ENCODE assay signal across 25 cellular contexts in the genomic region with DNA sequence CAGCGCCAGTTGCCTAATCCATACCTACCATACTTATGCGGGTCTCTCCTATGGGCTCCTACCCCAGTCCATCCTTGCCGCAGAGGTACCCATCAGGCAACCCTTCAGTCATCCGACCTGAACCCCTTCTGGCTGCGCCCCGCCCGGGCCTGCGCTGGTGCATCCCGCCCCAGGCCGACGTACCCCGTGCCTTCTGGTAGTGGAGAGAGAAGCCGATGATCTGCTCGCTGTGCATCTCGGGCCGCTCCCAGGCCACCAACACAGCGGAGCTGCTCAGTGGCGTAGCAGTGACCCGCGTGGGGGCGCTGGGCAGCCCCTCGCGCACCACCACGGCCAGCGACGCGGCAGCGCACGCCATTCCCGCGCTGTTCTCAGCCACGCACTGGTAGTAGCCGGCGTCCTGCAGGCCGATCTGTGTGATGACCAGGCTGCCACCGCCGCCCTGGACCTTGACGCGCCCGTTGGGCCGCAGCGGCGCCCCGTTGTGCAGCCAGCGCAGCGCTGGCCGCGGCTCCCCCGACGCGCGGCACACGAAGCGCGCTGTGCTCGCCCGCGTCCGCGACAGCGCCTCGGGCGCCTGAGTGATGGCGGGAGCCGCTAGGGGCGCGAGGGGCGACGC. TPM values are rescaled to one million over a fixed set of nuclear protein-coding genes. Genes with fewer than 3 reads are reported as not detected.
A peak's percentile ranks its signal among the peaks of the same experiment; 100 is the strongest.
DNase-seq lines count a peak whose midpoint lies in the region; ATAC-seq and TF ChIP-seq lines count a peak whose summit lies in the region.
"Had no signal": no experiment of that assay in that cellular context is flagged by ENCODE, and none has a peak within 500 bp of the region (broad histone marks: within the 10 kb centered on the region; RNA-seq: fewer than 3 reads in every experiment).

No MANE protein-coding gene starts in this region.

- POLR2A ChIA-PET in WTC11 (lab: Charles Lee): no interaction called here
- POLR2A ChIA-PET in naive thymus-derived CD4-positive, alpha-beta T cell (lab: Charles Lee): no interaction called here

- peaks cover 43% of the 10 kb centered on the region for H3K27me3 Mint-ChIP-seq in WTC11 (ENCODE audit: low read depth)
- peaks cover 40% of the 10 kb centered on the region for H3K27me3 Mint-ChIP-seq in activated naive CD4-positive, alpha-beta T cell treated with anti-CD3 and anti-CD28 coated beads for 36 hours (ENCODE audit: low read depth)
- peaks cover 50 to 79% (median 67%) of the 10 kb centered on the region in 5 donors for H3K27me3 Mint-ChIP-seq in naive thymus-derived CD4-positive, alpha-beta T cell

- no peaks in the 10 kb centered on the region for H3K9me3 Mint-ChIP-seq in WTC11
- no peaks in the 10 kb centered on the region for H3K9me3 Mint-ChIP-seq in activated naive CD4-positive, alpha-beta T cell treated with anti-CD3 and anti-CD28 coated beads for 36 hours
- no peaks in the 10 kb centered on the region for H3K9me3 Mint-ChIP-seq in naive thymus-derived CD4-positive, alpha-beta T cell
- H3K9me3 Mint-ChIP-seq: activated naive CD8-positive, alpha-beta T cell treated with anti-CD3 and anti-CD28 coated beads, Interleukin-2, amount 10 ng/mL, durations not matched to agents 7 days and 5 days; activated T-helper 1 cell treated with anti-CD3 and anti-CD28 coated beads, Interleukin-12 subunit alpha, Interleukin-12 subunit beta, Interleukin-2, Interleukin-4 antibody, amounts not matched to agents 30 ng/mL and 10 ng/mL and 1 ng/mL, durations not matched to agents 14 hours and 24 hours and 36 hours; brain; CD8-positive, alpha-beta T cell; stimulated activated effector memory CD8-positive, alpha-beta T cell treated with anti-CD3 and anti-CD28 coated beads, Interleukin-12 subunit alpha, Interleukin-12 subunit beta, amount 100 ng/mL, for 72 hours had no signal

- peak overlapping the region; percentile 35 for H3K4me3 Mint-ChIP-seq in WTC11
- H3K4me3 Mint-ChIP-seq in activated naive CD4-positive, alpha-beta T cell treated with anti-CD3 and anti-CD28 coated beads for 36 hours: no peak overlapping the region
- H3K4me3 Mint-ChIP-seq in naive thymus-derived CD4-positive, alpha-beta T cell: peak overlapping the region in 2 of 10 donors; percentile 10 to 80
- H3K4me3 Mint-ChIP-seq: activated naive CD8-positive, alpha-beta T cell treated with anti-CD3 and anti-CD28 coated beads, Interleukin-2, amount 10 ng/mL, durations not matched to agents 7 days and 5 days; activated T-helper 1 cell treated with anti-CD3 and anti-CD28 coated beads, Interleukin-12 subunit alpha, Interleukin-12 subunit beta, Interleukin-2, Interleukin-4 antibody, amounts not matched to agents 30 ng/mL and 10 ng/mL and 1 ng/mL, durations not matched to agents 14 hours and 24 hours and 36 hours; brain; CD8-positive, alpha-beta T cell; stimulated activated effector memory CD8-positive, alpha-beta T cell treated with anti-CD3 and anti-CD28 coated beads, Interleukin-12 subunit alpha, Interleukin-12 subunit beta, amount 100 ng/mL, for 72 hours had no signal

- H3K27ac ChIP-seq in left ventricle myocardium inferior (replicated peaks) (no peak overlapping the region), smooth muscle cell (ENCODE audit: low read depth) (no peak overlapping the region)
- H3K27ac ChIP-seq in naive thymus-derived CD4-positive, alpha-beta T cell (ENCODE audit: low read depth, low read length): no peak overlapping the region
- H3K27ac ChIP-seq: KMS-11, right lobe of liver, SJSA1 had no signal

- no peak for DNase-seq in left ventricle myocardium inferior
- DNase-seq in cardiac septum (ENCODE audit: low spot score): no peak
- peak; percentile 43 for DNase-seq in WTC11 (ENCODE audit: low spot score)
- no peak for DNase-seq in smooth muscle cell (lab: John Stamatoyannopoulos, UW; ENCODE audit: unreplicated experiment)
- no peak for DNase-seq in activated naive CD4-positive, alpha-beta T cell treated with anti-CD3 and anti-CD28 coated beads for 36 hours
- DNase-seq in naive thymus-derived CD4-positive, alpha-beta T cell: no peak
- DNase-seq: activated CD4-positive, CD25-positive, alpha-beta regulatory T cell; activated CD8-positive, alpha-beta memory T cell treated with anti-CD3 and anti-CD28 coated beads for 24 hours; activated naive CD8-positive, alpha-beta T cell treated with anti-CD3 and anti-CD28 coated beads, Interleukin-2, amount 10 ng/mL, durations not matched to agents 7 days and 5 days; CD8-positive, alpha-beta T cell; DMS79; foreskin fibroblast; NCI-H1092; NCI-H82; OCI-M1 had no signal

- no peaks in the 10 kb centered on the region for H3K79me2 ChIP-seq in smooth muscle cell (ENCODE audit: low read depth)

- peaks cover 26% of the 10 kb centered on the region for H3K4me1 ChIP-seq in left ventricle myocardium inferior
- H3K4me1 ChIP-seq in smooth muscle cell (ENCODE audit: low read depth): no peaks in the 10 kb centered on the region
- H3K4me1 ChIP-seq in naive thymus-derived CD4-positive, alpha-beta T cell (ENCODE audit: control insufficient read depth in 2 of 2, insufficient read depth in 2 of 2, low read length in 2 of 2): no peaks in the 10 kb centered on the region
- H3K4me1 ChIP-seq: right lobe of liver, SJSA1 had no signal

- ATAC-seq in WTC11: peak; percentile 24
- ATAC-seq in GM18870 (IDR thresholded peaks at IDR 0.05; ENCODE audit: unreplicated experiment): no peak
- ATAC-seq in naive thymus-derived CD4-positive, alpha-beta T cell: no peak
- ATAC-seq: CD8-positive, alpha-beta T cell; right lobe of liver; stimulated activated effector memory CD8-positive, alpha-beta T cell treated with anti-CD3 and anti-CD28 coated beads, Interleukin-12 subunit alpha, Interleukin-12 subunit beta, amount 100 ng/mL, for 72 hours had no signal

- H3K9ac ChIP-seq in smooth muscle cell (ENCODE audit: low read depth): no peak overlapping the region
- H3K9ac ChIP-seq: KMS-11 had no signal

- peaks cover 4% of the 10 kb centered on the region for H3F3A ChIP-seq in smooth muscle cell (ENCODE audit: low read depth)

- H3K9me3 ChIP-seq in left ventricle myocardium inferior (replicated peaks) (no peaks in the 10 kb centered on the region), iPS-18c (ENCODE audit: control insufficient read depth, insufficient read depth, low read length) (no peaks in the 10 kb centered on the region), smooth muscle cell (replicated peaks; ENCODE audit: low read depth) (no peaks in the 10 kb centered on the region)
- no peaks in the 10 kb centered on the region for H3K9me3 ChIP-seq in naive thymus-derived CD4-positive, alpha-beta T cell (ENCODE audit: control insufficient read depth in 2 of 3, low read length in 3 of 3)
- H3K9me3 ChIP-seq: right lobe of liver, SJSA1 had no signal

- no peak overlapping the region for H2AFZ ChIP-seq in smooth muscle cell (ENCODE audit: low read depth)

- H3K36me3 ChIP-seq in left ventricle myocardium inferior (no peaks in the 10 kb centered on the region), smooth muscle cell (ENCODE audit: low read depth) (no peaks in the 10 kb centered on the region)
- no peaks in the 10 kb centered on the region for H3K36me3 ChIP-seq in naive thymus-derived CD4-positive, alpha-beta T cell (ENCODE audit: control insufficient read depth in 2 of 3, insufficient read depth in 3 of 3, low read length in 3 of 3)
- H3K36me3 ChIP-seq: right lobe of liver, SJSA1 had no signal

- CTCF ChIA-PET in WTC11 (lab: Charles Lee): interaction anchor here (1.9 kb wide), 1 partner anchor 11 kb away, joined by 10 read pairs; no protein-coding TSS in a partner anchor
- CTCF ChIA-PET in activated naive CD4-positive, alpha-beta T cell treated with anti-CD3 and anti-CD28 coated beads for 36 hours (lab: Charles Lee): interaction anchor here (1.1 to 2.0 kb wide), 2 partner anchors 10 to 18 kb away, joined by 6 to 9 read pairs; no protein-coding TSS in a partner anchor
- CTCF ChIA-PET in naive thymus-derived CD4-positive, alpha-beta T cell (lab: Charles Lee): interaction anchor here (1.1 kb wide), 1 partner anchor 9 kb away, joined by 3 read pairs; no protein-coding TSS in a partner anchor

- H3K4me1 Mint-ChIP-seq in WTC11: peaks cover 14% of the 10 kb centered on the region
- H3K4me1 Mint-ChIP-seq in activated naive CD4-positive, alpha-beta T cell treated with anti-CD3 and anti-CD28 coated beads for 36 hours (ENCODE audit: low read depth): peaks cover 6% of the 10 kb centered on the region
- peaks cover 4 to 9% (median 6%) of the 10 kb centered on the region in 7 donors for H3K4me1 Mint-ChIP-seq in naive thymus-derived CD4-positive, alpha-beta T cell

- peaks cover 60% of the 10 kb centered on the region for H3K27me3 ChIP-seq in left ventricle myocardium inferior (ENCODE audit: low read depth)
- peaks cover 20% of the 10 kb centered on the region for H3K27me3 ChIP-seq in smooth muscle cell (ENCODE audit: low read depth)
- H3K27me3 ChIP-seq in naive thymus-derived CD4-positive, alpha-beta T cell (ENCODE audit: control insufficient read depth in 2 of 2, insufficient read depth in 2 of 2, low read length in 2 of 2): peaks cover 0 to 2% of the 10 kb centered on the region in 2 donors
- H3K27me3 ChIP-seq: right lobe of liver, SJSA1 had no signal

- H3K27ac Mint-ChIP-seq in WTC11: no peak overlapping the region
- no peak overlapping the region for H3K27ac Mint-ChIP-seq in activated naive CD4-positive, alpha-beta T cell treated with anti-CD3 and anti-CD28 coated beads for 36 hours
- H3K27ac Mint-ChIP-seq in naive thymus-derived CD4-positive, alpha-beta T cell: no peak overlapping the region
- H3K27ac Mint-ChIP-seq: activated naive CD8-positive, alpha-beta T cell treated with anti-CD3 and anti-CD28 coated beads, Interleukin-2, amount 10 ng/mL, durations not matched to agents 7 days and 5 days; activated T-helper 1 cell treated with anti-CD3 and anti-CD28 coated beads, Interleukin-12 subunit alpha, Interleukin-12 subunit beta, Interleukin-2, Interleukin-4 antibody, amounts not matched to agents 30 ng/mL and 10 ng/mL and 1 ng/mL, durations not matched to agents 14 hours and 24 hours and 36 hours; CD8-positive, alpha-beta T cell; stimulated activated effector memory CD8-positive, alpha-beta T cell treated with anti-CD3 and anti-CD28 coated beads, Interleukin-12 subunit alpha, Interleukin-12 subunit beta, amount 100 ng/mL, for 72 hours had no signal

- H3K36me3 Mint-ChIP-seq in WTC11: peaks cover 3% of the 10 kb centered on the region; the same call in 1 of the 2 replicates
- H3K36me3 Mint-ChIP-seq in activated naive CD4-positive, alpha-beta T cell treated with anti-CD3 and anti-CD28 coated beads for 36 hours (ENCODE audit: low read depth): no peaks in the 10 kb centered on the region
- H3K36me3 Mint-ChIP-seq in naive thymus-derived CD4-positive, alpha-beta T cell: no peaks in the 10 kb centered on the region
- H3K36me3 Mint-ChIP-seq: activated naive CD8-positive, alpha-beta T cell treated with anti-CD3 and anti-CD28 coated beads, Interleukin-2, amount 10 ng/mL, durations not matched to agents 7 days and 5 days; CD8-positive, alpha-beta T cell; stimulated activated effector memory CD8-positive, alpha-beta T cell treated with anti-CD3 and anti-CD28 coated beads, Interleukin-12 subunit alpha, Interleukin-12 subunit beta, amount 100 ng/mL, for 72 hours had no signal

- TF ChIP-seq CTCF in left ventricle myocardium inferior (IDR thresholded peaks at IDR 0.05; ENCODE audit: borderline replicate concordance) (no peak), WTC11 (IDR thresholded peaks at IDR 0.05) (no peak), smooth muscle cell (IDR thresholded peaks at IDR 0.05; ENCODE audit: borderline replicate concordance, insufficient read depth, poor library complexity, severe bottlenecking) (no peak)

- intact Hi-C loops in left ventricle myocardium inferior (cut with micrococcal nuclease): no loop called here
- intact Hi-C loops in cardiac septum (cut with DNase I): no loop called here
- intact Hi-C loops in activated naive CD4-positive, alpha-beta T cell treated with anti-CD3 and anti-CD28 coated beads for 36 hours (cut with micrococcal nuclease): no loop called here
- intact Hi-C loops in naive thymus-derived CD4-positive, alpha-beta T cell (cut with micrococcal nuclease): no loop called here

- peak overlapping the region; percentile 49 for H3K4me3 ChIP-seq in left ventricle myocardium inferior
- peak overlapping the region; percentile 38 for H3K4me3 ChIP-seq in iPS-18c (ENCODE audit: insufficient read depth, low read depth, low read length)
- no peak overlapping the region for H3K4me3 ChIP-seq in smooth muscle cell
- no peak overlapping the region for H3K4me3 ChIP-seq in naive thymus-derived CD4-positive, alpha-beta T cell (ENCODE audit: low read length)
- H3K4me3 ChIP-seq: right lobe of liver, SJSA1 had no signal

- no peak overlapping the region for H3K4me2 ChIP-seq in smooth muscle cell
- H3K4me2 ChIP-seq: KMS-11 had no signal

- no peaks in the 10 kb centered on the region for H4K20me1 ChIP-seq in smooth muscle cell (ENCODE audit: low read depth)

- WGBS in smooth muscle cell (ENCODE audit: low lambda C conversion rate): 44% methylated on average over 54 of the region's 69 CpGs

RNA-seq across cellular contexts. Expression of gene IGDCC3, which starts 17.9 kb away (rescaled TPM):
- total RNA-seq in left ventricle myocardium inferior: 0.16 TPM
- not detected for total RNA-seq in cardiac septum
- 49.2 to 53.5 TPM (median 53.5 TPM) in 3 replicates for total RNA-seq in WTC11 (2021)
- 2.6 and 3.2 TPM in 2 replicates for total RNA-seq in smooth muscle cell
- polyA plus RNA-seq in smooth muscle cell: 5.9 and 8.5 TPM in 2 replicates
- total RNA-seq in activated naive CD4-positive, alpha-beta T cell treated with anti-CD3 and anti-CD28 coated beads for 36 hours: not detected
- total RNA-seq in naive thymus-derived CD4-positive, alpha-beta T cell: not detected
- polyA plus RNA-seq in naive thymus-derived CD4-positive, alpha-beta T cell: not detected
- total RNA-seq: activated naive CD8-positive, alpha-beta T cell treated with anti-CD3 and anti-CD28 coated beads, Interleukin-2, amount 10 ng/mL, durations not matched to agents 7 days and 5 days; activated T-helper 1 cell treated with anti-CD3 and anti-CD28 coated beads, Interleukin-12 subunit alpha, Interleukin-12 subunit beta, Interleukin-2, Interleukin-4 antibody, amounts not matched to agents 30 ng/mL and 10 ng/mL and 1 ng/mL, durations not matched to agents 14 hours and 24 hours and 36 hours; CD8-positive, alpha-beta T cell; lower leg skin; osteoblast; right lobe of liver; SJSA1 had no signal

RNA-seq across cellular contexts. Expression of gene IGDCC4, which starts 27.1 kb away (rescaled TPM):
- total RNA-seq in left ventricle myocardium inferior: 0.96 TPM
- 0.92 TPM for total RNA-seq in cardiac septum
- 14.5 to 15.6 TPM (median 15.3 TPM) in 3 replicates for total RNA-seq in WTC11 (2021)
- total RNA-seq in smooth muscle cell: 20.0 and 20.5 TPM in 2 replicates
- 24.2 and 25.2 TPM in 2 replicates for polyA plus RNA-seq in smooth muscle cell
- under 1 TPM; 0.17 to 0.41 TPM for total RNA-seq in activated naive CD4-positive, alpha-beta T cell treated with anti-CD3 and anti-CD28 coated beads for 36 hours
- total RNA-seq in naive thymus-derived CD4-positive, alpha-beta T cell: under 1 TPM in 4 of 5 experiments, not detected in 1; 0.08 to 0.34 (median 0.14) TPM
- under 1 TPM in 1 of 2 donors, not detected in 1; 0.12 TPM for polyA plus RNA-seq in naive thymus-derived CD4-positive, alpha-beta T cell

Comparison
In these comparisons a context has a peak if more than half of its experiments do, and no peak if none do; other contexts are left out.
1. H3K4me3 ChIP-seq: peak in left ventricle myocardium inferior (single experiment) and iPS-18c (single experiment); none in smooth muscle cell (single experiment) and naive thymus-derived CD4-positive, alpha-beta T cell (single experiment).
2. RNA of gene IGDCC3, which starts 17.9 kb away (total RNA-seq): 49.2 to 53.5 TPM in WTC11; 2.6 to 3.2 TPM in smooth muscle cell, 0.16 TPM in left ventricle myocardium inferior (single experiment), not detected in cardiac septum (single experiment), not detected in activated naive CD4-positive, alpha-beta T cell treated with anti-CD3 and anti-CD28 coated beads for 36 hours and not detected in naive thymus-derived CD4-positive, alpha-beta T cell; every median in the first group is over 10 times any median in the second.